Comparison of ENCODE assay signal across 27 cellular contexts in genomic region chr3:86104154-86104553, GRCh38.
"Had no signal": no experiment of that assay in that cellular context is flagged by ENCODE, and none has a peak within 500 bp of the region (broad histone marks: within the 10 kb centered on the region; RNA-seq: fewer than 3 reads in every experiment).

No MANE protein-coding gene starts in this region.

- H3K4me1 ChIP-seq: esophagus muscularis mucosa, foreskin keratinocyte, gastroesophageal sphincter, heart left ventricle, left lung, prostate gland, right atrium auricular region, stomach, thyroid gland had no signal

- H3K9me3 ChIP-seq: gastroesophageal sphincter, prostate gland, thyroid gland had no signal

- H3K4me1 Mint-ChIP-seq: naive thymus-derived CD4-positive, alpha-beta T cell; nephron; stimulated activated effector memory CD8-positive, alpha-beta T cell treated with anti-CD3 and anti-CD28 coated beads, Interleukin-12 subunit alpha, Interleukin-12 subunit beta, amount 100 ng/mL, for 72 hours had no signal

- FAIRE-seq: colon, endothelial cell of umbilical vein, islet of Langerhans had no signal

- H3K27ac ChIP-seq: esophagus muscularis mucosa, foreskin keratinocyte, gastroesophageal sphincter, heart left ventricle, hepatocyte, left lung, prostate gland, right atrium auricular region, stomach, thyroid gland had no signal

- H3K27me3 ChIP-seq: esophagus muscularis mucosa, foreskin keratinocyte, gastroesophageal sphincter, heart left ventricle, hepatocyte, left lung, right atrium auricular region, stomach, thyroid gland had no signal

- H3K36me3 Mint-ChIP-seq: stimulated activated effector memory CD8-positive, alpha-beta T cell treated with anti-CD3 and anti-CD28 coated beads, Interleukin-12 subunit alpha, Interleukin-12 subunit beta, amount 100 ng/mL, for 72 hours; type B pancreatic cell had no signal

- H3K27me3 Mint-ChIP-seq: naive thymus-derived CD4-positive, alpha-beta T cell; type B pancreatic cell had no signal

- H2AFZ ChIP-seq: hepatocyte had no signal

- DNase-seq: effector CD8-positive, alpha-beta T cell; foreskin keratinocyte; heart left ventricle; left cardiac atrium; left lung; mesenchymal stem cell; midbrain; naive thymus-derived CD4-positive, alpha-beta T cell; nucleus accumbens; stimulated activated CD4-positive, alpha-beta T cell treated with anti-CD3 and anti-CD28 coated beads, Interleukin-12 subunit alpha, Interleukin-12 subunit beta, amount 100 ng/mL, for 4 hours; stimulated activated CD4-positive, alpha-beta T cell treated with anti-CD3 and anti-CD28 coated beads, Interleukin-1b, Interleukin-23, amount 100 ng/mL, for 48 hours; stimulated activated CD4-positive, alpha-beta T cell treated with anti-CD3 and anti-CD28 coated beads, Interleukin-4, amount 100 ng/mL, for 1 hour; stimulated activated naive CD4-positive, alpha-beta T cell treated with Interleukin-2 at 50 U/mL for 16 hours; stomach; thyroid gland had no signal

- H3K4me3 Mint-ChIP-seq: naive thymus-derived CD4-positive, alpha-beta T cell; nephron; stimulated activated effector memory CD8-positive, alpha-beta T cell treated with anti-CD3 and anti-CD28 coated beads, Interleukin-12 subunit alpha, Interleukin-12 subunit beta, amount 100 ng/mL, for 72 hours; type B pancreatic cell had no signal

- H3K79me2 ChIP-seq: hepatocyte had no signal

- H3K4me2 ChIP-seq: hepatocyte, smooth muscle cell had no signal

- H3K27ac Mint-ChIP-seq: naive thymus-derived CD4-positive, alpha-beta T cell; nephron; stimulated activated effector memory CD8-positive, alpha-beta T cell treated with anti-CD3 and anti-CD28 coated beads, Interleukin-12 subunit alpha, Interleukin-12 subunit beta, amount 100 ng/mL, for 72 hours; type B pancreatic cell had no signal

- H3K4me3 ChIP-seq: esophagus muscularis mucosa, gastroesophageal sphincter, heart left ventricle, hepatocyte, left lung, prostate gland, right atrium auricular region, smooth muscle cell, stomach, thyroid gland had no signal

- H3K36me3 ChIP-seq: esophagus muscularis mucosa, gastroesophageal sphincter, heart left ventricle, left lung, prostate gland, right atrium auricular region, stomach, thyroid gland had no signal
